ENCODE assay signal across 23 cellular contexts in genomic region chr13:102983496-102983895, GRCh38.
DNase-seq lines count a peak whose midpoint lies in the region; TF ChIP-seq lines count a peak whose summit lies in the region.
"Had no signal": no experiment of that assay in that cellular context is flagged by ENCODE, and none has a peak within 500 bp of the region (broad histone marks: within the 10 kb centered on the region; RNA-seq: fewer than 3 reads in every experiment).

No MANE protein-coding gene starts in this region.

- H3K9me3 ChIP-seq in PC-9 (ENCODE audit: insufficient read depth, low read depth), result peaks cover 27% of the 10 kb centered on the region
- H3K9me3 ChIP-seq in effector memory CD4-positive, alpha-beta T cell (ENCODE audit: control insufficient read depth, low read length), result no peaks in the 10 kb centered on the region
- H3K9me3 ChIP-seq: SJCRH30 had no signal

- no peak overlapping the region for H3K4me3 ChIP-seq in PC-9
- H3K4me3 ChIP-seq in effector memory CD4-positive, alpha-beta T cell (ENCODE audit: insufficient read depth, low read depth, low read length, poor library complexity, severe bottlenecking), result no peak overlapping the region
- H3K4me3 ChIP-seq: coronary artery, gastroesophageal sphincter, SJCRH30, skin epidermis had no signal

- CTCF ChIA-PET in PC-9 (lab: Charles Lee), result no interaction called here

- no peaks in the 10 kb centered on the region for H4K20me1 ChIP-seq in PC-9 (ENCODE audit: insufficient read depth)

- DNase-seq in EL (peak; percentile 45), PC-9 (peak in 1 of 2 experiments; percentile 83), fibroblast of the conjunctiva (ENCODE audit: low read depth) (peak; percentile 71), renal cortical epithelial cell (ENCODE audit: low read depth) (peak; percentile 88), NCI-H2196 treated with DMSO at 0.1 percent for 48 hours (lab: John Stamatoyannopoulos, UW; ENCODE audit: unreplicated experiment) (no peak)
- no peak for DNase-seq in effector memory CD4-positive, alpha-beta T cell
- no peak for DNase-seq in effector CD4-positive, alpha-beta T cell
- no peak for DNase-seq in stimulated activated CD4-positive, alpha-beta T cell treated with anti-CD3 and anti-CD28 coated beads, Interleukin-1b, Interleukin-23, amount 100 ng/mL, for 48 hours
- DNase-seq: activated CD4-positive, alpha-beta T cell treated with anti-CD3 and anti-CD28 coated beads, Interleukin-2, amount 50 U/mL, for 4 hours; activated CD8-positive, alpha-beta memory T cell treated with anti-CD3 and anti-CD28 coated beads, Interleukin-2, amount 50 U/mL, for 48 hours; activated effector memory CD4-positive, alpha-beta T cell treated with anti-CD3 and anti-CD28 coated beads, Interleukin-2, amount 50 U/mL, for 16 hours; activated naive CD8-positive, alpha-beta T cell treated with anti-CD3 and anti-CD28 coated beads, Interleukin-2, amount 50 U/mL, for 24 hours; CD8-positive, alpha-beta memory T cell; DMS79; midbrain; MM.1S; NCI-H1436; SJCRH30; stimulated activated CD4-positive, alpha-beta T cell treated with anti-CD3 and anti-CD28 coated beads, Interleukin-2, amount 100 ng/mL, for 48 hours; stimulated activated naive CD4-positive, alpha-beta T cell treated with Interleukin-2 at 50 U/mL for 16 hours had no signal

- intact Hi-C loops in PC-9 (cut with micrococcal nuclease; ENCODE audit: unreplicated experiment), result no loop called here

- H3K27me3 ChIP-seq in PC-9 (ENCODE audit: insufficient read depth, low read depth), result no peaks in the 10 kb centered on the region
- no peaks in the 10 kb centered on the region for H3K27me3 ChIP-seq in effector memory CD4-positive, alpha-beta T cell (replicated peaks; ENCODE audit: control insufficient read depth, insufficient read depth, low read length, poor library complexity, severe bottlenecking)
- H3K27me3 ChIP-seq: gastroesophageal sphincter, SJCRH30 had no signal

- H3K27ac ChIP-seq in PC-9, result peak overlapping the region; percentile 35; the same call in 1 of the 2 replicates
- no peak overlapping the region for H3K27ac ChIP-seq in effector memory CD4-positive, alpha-beta T cell (ENCODE audit: insufficient read depth, low read length, poor library complexity, severe bottlenecking)
- H3K27ac ChIP-seq: coronary artery, gastroesophageal sphincter, SJCRH30, skin epidermis had no signal

- peak overlapping the region; percentile 35; the same call in 1 of the 2 replicates for H3K4me2 ChIP-seq in PC-9

- no peak overlapping the region for H2AFZ ChIP-seq in PC-9

- no peaks in the 10 kb centered on the region for H3K79me2 ChIP-seq in PC-9 (ENCODE audit: low read depth)

- POLR2A ChIA-PET in PC-9 (lab: Charles Lee; ENCODE audit: unreplicated experiment), result no interaction called here

- no peaks in the 10 kb centered on the region for H3F3A ChIP-seq in PC-9 (ENCODE audit: insufficient read depth, low read depth)

- BruUV-seq in PC-9 (replicated peaks; lab: Mats Ljungman, UMichigan), result no TSS peak

- TF ChIP-seq CTCF in PC-9 (conservative IDR thresholded peaks at IDR 0.05), result no peak

- no peaks in the 10 kb centered on the region for H3K9me2 ChIP-seq in PC-9 (ENCODE audit: insufficient read depth)

- no peaks in the 10 kb centered on the region for H3K36me3 ChIP-seq in PC-9 (ENCODE audit: low read depth)
- H3K36me3 ChIP-seq in effector memory CD4-positive, alpha-beta T cell (ENCODE audit: control insufficient read depth, insufficient read depth, low read length), result no peaks in the 10 kb centered on the region
- H3K36me3 ChIP-seq: gastroesophageal sphincter, SJCRH30 had no signal

- H3K4me1 ChIP-seq in PC-9 (replicated peaks; ENCODE audit: insufficient read depth), result peaks cover 20% of the 10 kb centered on the region
- H3K4me1 ChIP-seq in effector memory CD4-positive, alpha-beta T cell (ENCODE audit: control insufficient read depth, insufficient read depth, low read length, poor library complexity, severe bottlenecking), result no peaks in the 10 kb centered on the region
- H3K4me1 ChIP-seq: gastroesophageal sphincter, SJCRH30 had no signal

Comparison
In these comparisons a context has a peak if more than half of its experiments do, and no peak if none do; other contexts are left out.
1. DNase-seq: peak in EL (single experiment), fibroblast of the conjunctiva (single experiment) and renal cortical epithelial cell (single experiment); none in effector memory CD4-positive, alpha-beta T cell (0 of 3), effector CD4-positive, alpha-beta T cell (single experiment), NCI-H2196 treated with DMSO at 0.1 percent for 48 hours (single experiment) and stimulated activated CD4-positive, alpha-beta T cell treated with anti-CD3 and anti-CD28 coated beads, Interleukin-1b, Interleukin-23, amount 100 ng/mL, for 48 hours (single experiment).